ENCODE assay signal across 27 cellular contexts in the genomic region with DNA sequence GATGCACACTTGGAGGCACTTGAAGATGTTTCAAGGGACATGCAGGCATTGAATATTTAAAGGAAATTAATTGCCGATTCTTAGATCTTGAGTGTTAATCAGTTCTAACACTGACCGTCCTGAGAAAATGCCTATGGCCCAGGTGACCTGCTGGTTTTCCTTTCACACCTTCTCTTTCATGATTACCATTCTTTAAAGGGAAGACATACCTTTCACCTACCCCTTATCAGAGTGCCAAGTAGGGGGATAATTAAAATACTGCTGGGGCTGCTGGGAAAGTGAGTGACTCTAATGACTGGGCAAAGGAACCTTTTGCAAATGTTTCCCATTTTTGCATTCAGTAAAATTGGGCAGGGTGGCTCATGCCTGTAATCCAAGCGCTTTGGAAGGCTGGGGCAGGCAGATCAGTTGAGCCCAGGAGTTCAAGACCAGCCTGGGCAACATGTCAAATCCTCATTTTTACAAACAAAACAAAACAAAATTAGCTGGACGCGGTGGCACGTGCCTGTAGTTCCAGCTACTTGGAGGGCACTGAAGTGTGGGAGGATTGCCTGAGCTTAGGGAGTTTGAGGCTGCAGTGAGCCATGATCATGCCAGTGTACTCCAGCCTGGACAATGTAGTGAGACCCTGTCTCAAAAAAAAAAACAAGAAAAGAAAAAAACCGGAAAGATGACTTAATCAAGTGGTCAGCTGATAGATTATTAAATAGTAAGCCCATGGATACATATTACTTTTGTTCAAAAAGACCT. TPM values are rescaled to one million over a fixed set of nuclear protein-coding genes. Genes with fewer than 3 reads are reported as not detected.
DNase-seq lines count a peak whose midpoint lies in the region; ATAC-seq and TF ChIP-seq lines count a peak whose summit lies in the region.
"Had no signal": no experiment of that assay in that cellular context is flagged by ENCODE, and none has a peak within 500 bp of the region (broad histone marks: within the 10 kb centered on the region; RNA-seq: fewer than 3 reads in every experiment).

No MANE protein-coding gene starts in this region.

- peak overlapping the region in 1 of 4 donors; percentile 58 for H3K4me3 Mint-ChIP-seq in CD4-positive, CD25-positive, alpha-beta regulatory T cell
- H3K4me3 Mint-ChIP-seq in GM23338: no peak overlapping the region
- H3K4me3 Mint-ChIP-seq in activated naive CD8-positive, alpha-beta T cell treated with anti-CD3 and anti-CD28 coated beads, Interleukin-2, amount 10 ng/mL, durations not matched to agents 7 days and 5 days: no peak overlapping the region
- H3K4me3 Mint-ChIP-seq in CD14-positive monocyte: no peak overlapping the region
- H3K4me3 Mint-ChIP-seq: activated naive CD4-positive, alpha-beta T cell treated with anti-CD3 and anti-CD28 coated beads for 36 hours; natural killer cell had no signal

- ATAC-seq in CD4-positive, CD25-positive, alpha-beta regulatory T cell (ENCODE audit: low read depth in 2 of 2): no peak
- ATAC-seq in GM23338 (peak; percentile 24; the same call in 1 of the 3 replicates), mucosa of descending colon (peak; percentile 8), HG03280 (IDR thresholded peaks at IDR 0.05; ENCODE audit: unreplicated experiment) (no peak)
- ATAC-seq in activated naive CD8-positive, alpha-beta T cell treated with anti-CD3 and anti-CD28 coated beads, Interleukin-2, amount 10 ng/mL, durations not matched to agents 7 days and 5 days (ENCODE audit: low read depth): no peak
- ATAC-seq: heart right ventricle, natural killer cell had no signal

- peaks cover 31% of the 10 kb centered on the region for H3K4me1 ChIP-seq in CD4-positive, CD25-positive, alpha-beta regulatory T cell (ENCODE audit: control insufficient read depth, insufficient read depth, low read length, poor library complexity, severe bottlenecking)
- H3K4me1 ChIP-seq in GM23338 (ENCODE audit: insufficient read depth) (peaks cover 29% of the 10 kb centered on the region), mucosa of descending colon (ENCODE audit: low read depth) (peaks cover 6% of the 10 kb centered on the region)
- H3K4me1 ChIP-seq: Peyer's patch had no signal

- H3K36me3 ChIP-seq in CD4-positive, CD25-positive, alpha-beta regulatory T cell (ENCODE audit: control insufficient read depth, insufficient read depth, low read length): peaks cover 10% of the 10 kb centered on the region
- H3K36me3 ChIP-seq in GM23338 (ENCODE audit: insufficient read depth) (no peaks in the 10 kb centered on the region), mucosa of descending colon (ENCODE audit: low read depth) (no peaks in the 10 kb centered on the region)
- H3K36me3 ChIP-seq: Peyer's patch, thoracic aorta had no signal

- peak overlapping the region in 2 of 3 donors; percentile 0 to 73 for H3K27ac Mint-ChIP-seq in CD4-positive, CD25-positive, alpha-beta regulatory T cell
- H3K27ac Mint-ChIP-seq in GM23338: no peak overlapping the region
- peak overlapping the region; percentile 55 for H3K27ac Mint-ChIP-seq in activated naive CD8-positive, alpha-beta T cell treated with anti-CD3 and anti-CD28 coated beads, Interleukin-2, amount 10 ng/mL, durations not matched to agents 7 days and 5 days
- peak overlapping the region in 1 of 7 donors; percentile 60 for H3K27ac Mint-ChIP-seq in CD14-positive monocyte
- H3K27ac Mint-ChIP-seq: activated naive CD4-positive, alpha-beta T cell treated with anti-CD3 and anti-CD28 coated beads for 36 hours had no signal

- intact Hi-C loops in mucosa of descending colon (cut with DNase I, micrococcal nuclease) (no loop called here), CD14-positive monocyte (cut with micrococcal nuclease) (no loop called here)

- no peak for DNase-seq in CD4-positive, CD25-positive, alpha-beta regulatory T cell
- DNase-seq in GM23338 (ENCODE audit: low spot score) (no peak), mucosa of descending colon (no peak), NCI-H82 treated with DMSO at 0.1 percent for 48 hours (lab: John Stamatoyannopoulos, UW; ENCODE audit: unreplicated experiment) (no peak), CD14-positive monocyte (ENCODE audit: low spot score) (no peak)
- no peak for DNase-seq in activated naive CD8-positive, alpha-beta T cell treated with anti-CD3 and anti-CD28 coated beads, Interleukin-2, amount 10 ng/mL, durations not matched to agents 7 days and 5 days
- no peak for DNase-seq in effector CD4-positive, alpha-beta T cell
- DNase-seq: activated CD4-positive, CD25-positive, alpha-beta regulatory T cell treated with anti-CD3 and anti-CD28 coated beads, Interleukin-2, amount 50 U/mL, for 72 hours; activated CD8-positive, alpha-beta memory T cell treated with anti-CD3 and anti-CD28 coated beads for 24 hours; activated naive CD4-positive, alpha-beta T cell treated with anti-CD3 and anti-CD28 coated beads for 36 hours; activated T-cell treated with anti-CD3 and anti-CD28 coated beads, Interleukin-2, amount 50 U/mL, for 1 hour; C1 segment of cervical spinal cord; central memory CD4-positive, alpha-beta T cell; dorsolateral prefrontal cortex; heart right ventricle; Kasumi-1; mesenchymal stem cell; MV-4-11; natural killer cell; Peyer's patch; retina; SIG-M5; stimulated activated CD4-positive, alpha-beta T cell treated with anti-CD3 and anti-CD28 coated beads, Interleukin-4, amount 100 ng/mL, for 1 hour; stimulated activated naive CD4-positive, alpha-beta T cell had no signal

- H3K9me3 ChIP-seq in CD4-positive, CD25-positive, alpha-beta regulatory T cell (ENCODE audit: control insufficient read depth in 2 of 2, low read length in 2 of 2): no peaks in the 10 kb centered on the region
- no peaks in the 10 kb centered on the region for H3K9me3 ChIP-seq in mucosa of descending colon
- H3K9me3 ChIP-seq: heart right ventricle, Peyer's patch, thoracic aorta had no signal

- peaks cover 0 to 1% (median 0%) of the 10 kb centered on the region in 7 donors for H3K9me3 Mint-ChIP-seq in CD4-positive, CD25-positive, alpha-beta regulatory T cell
- H3K9me3 Mint-ChIP-seq in GM23338 (peaks cover 5% of the 10 kb centered on the region; the same call in 1 of the 3 replicates), CD14-positive monocyte (peaks cover 0 to 3% (median 0%) of the 10 kb centered on the region in 7 donors)
- no peaks in the 10 kb centered on the region for H3K9me3 Mint-ChIP-seq in activated naive CD8-positive, alpha-beta T cell treated with anti-CD3 and anti-CD28 coated beads, Interleukin-2, amount 10 ng/mL, durations not matched to agents 7 days and 5 days
- H3K9me3 Mint-ChIP-seq: natural killer cell had no signal

- no peak overlapping the region for H3K4me2 ChIP-seq in GM23338

- H4K20me1 ChIP-seq in GM23338 (replicated peaks; ENCODE audit: insufficient read depth): no peaks in the 10 kb centered on the region

- peaks cover 68% of the 10 kb centered on the region for H3K79me2 ChIP-seq in GM23338 (replicated peaks; ENCODE audit: insufficient read depth)

- no peaks in the 10 kb centered on the region for H3K27me3 Mint-ChIP-seq in CD4-positive, CD25-positive, alpha-beta regulatory T cell
- H3K27me3 Mint-ChIP-seq in GM23338 (ENCODE audit: insufficient read depth, low read depth, poor library complexity): peaks cover 7% of the 10 kb centered on the region
- H3K27me3 Mint-ChIP-seq in activated naive CD8-positive, alpha-beta T cell treated with anti-CD3 and anti-CD28 coated beads, Interleukin-2, amount 10 ng/mL, durations not matched to agents 7 days and 5 days: no peaks in the 10 kb centered on the region
- peaks cover 0 to 2% (median 0%) of the 10 kb centered on the region in 3 donors for H3K27me3 Mint-ChIP-seq in CD14-positive monocyte (ENCODE audit: low read depth in 3 of 3)

- peaks cover 56% of the 10 kb centered on the region for H3K36me3 Mint-ChIP-seq in CD4-positive, CD25-positive, alpha-beta regulatory T cell
- peaks cover 14% of the 10 kb centered on the region; the same call in 2 of the 3 replicates for H3K36me3 Mint-ChIP-seq in GM23338 (ENCODE audit: low read depth)
- H3K36me3 Mint-ChIP-seq in activated naive CD8-positive, alpha-beta T cell treated with anti-CD3 and anti-CD28 coated beads, Interleukin-2, amount 10 ng/mL, durations not matched to agents 7 days and 5 days: peaks cover 51% of the 10 kb centered on the region
- peaks cover 37 to 57% of the 10 kb centered on the region in 2 donors for H3K36me3 Mint-ChIP-seq in CD14-positive monocyte
- H3K36me3 Mint-ChIP-seq: natural killer cell had no signal

- H3K9me2 ChIP-seq in GM23338 (ENCODE audit: insufficient read depth): no peaks in the 10 kb centered on the region

- H3F3A ChIP-seq in GM23338 (replicated peaks; ENCODE audit: low read depth): no peaks in the 10 kb centered on the region; the same call in 1 of the 2 replicates

- no peak overlapping the region for H3K4me3 ChIP-seq in CD4-positive, CD25-positive, alpha-beta regulatory T cell (ENCODE audit: low read depth, low read length)
- no peak overlapping the region for H3K4me3 ChIP-seq in GM23338
- no peak overlapping the region for H3K4me3 ChIP-seq in mucosa of descending colon
- H3K4me3 ChIP-seq: dorsolateral prefrontal cortex, heart right ventricle, Peyer's patch, thoracic aorta had no signal

- H3K27ac ChIP-seq in CD4-positive, CD25-positive, alpha-beta regulatory T cell (ENCODE audit: insufficient read depth, low read length, poor library complexity, severe bottlenecking): no peak overlapping the region
- no peak overlapping the region for H3K27ac ChIP-seq in GM23338 (ENCODE audit: low read depth)
- H3K27ac ChIP-seq: dorsolateral prefrontal cortex, epithelial cell of prostate, heart right ventricle, Peyer's patch, thoracic aorta had no signal

- peaks cover 42 to 95% (median 67%) of the 10 kb centered on the region in 4 donors for H3K4me1 Mint-ChIP-seq in CD4-positive, CD25-positive, alpha-beta regulatory T cell
- H3K4me1 Mint-ChIP-seq in GM23338 (peaks cover 29% of the 10 kb centered on the region), CD14-positive monocyte (peaks cover 37% of the 10 kb centered on the region)
- H3K4me1 Mint-ChIP-seq in activated naive CD8-positive, alpha-beta T cell treated with anti-CD3 and anti-CD28 coated beads, Interleukin-2, amount 10 ng/mL, durations not matched to agents 7 days and 5 days: peaks cover 33% of the 10 kb centered on the region

- TF ChIP-seq CTCF in GM23338 (conservative IDR thresholded peaks at IDR 0.05; ENCODE audit: low read depth in 2 of 2): no peak
- TF ChIP-seq CTCF in mucosa of descending colon (IDR thresholded peaks at IDR 0.05): no peak
- TF ChIP-seq CTCF in CD14-positive monocyte (IDR thresholded peaks at IDR 0.05): no peak

- no peak overlapping the region for H2AFZ ChIP-seq in GM23338

- no peaks in the 10 kb centered on the region for H3K27me3 ChIP-seq in CD4-positive, CD25-positive, alpha-beta regulatory T cell (ENCODE audit: control insufficient read depth, insufficient read depth, low read length)
- no peaks in the 10 kb centered on the region for H3K27me3 ChIP-seq in GM23338 (ENCODE audit: insufficient read depth)
- H3K27me3 ChIP-seq: dorsolateral prefrontal cortex, heart right ventricle, Peyer's patch had no signal

- POLR2A ChIA-PET in activated naive CD8-positive, alpha-beta T cell treated with anti-CD3 and anti-CD28 coated beads, Interleukin-2, amount 10 ng/mL, durations not matched to agents 7 days and 5 days (lab: Charles Lee): interaction anchor here (1.0 kb wide), 1 partner anchor 13 kb away, joined by 3 read pairs; no protein-coding TSS in a partner anchor

RNA-seq across cellular contexts. Expression of a gene that starts 44.3 kb away (rescaled TPM):
- total RNA-seq in CD4-positive, CD25-positive, alpha-beta regulatory T cell: 86.4 TPM
- polyA plus RNA-seq in CD4-positive, CD25-positive, alpha-beta regulatory T cell: 10 to 100 TPM; 35.5 to 48.4 (median 40.1) TPM
- 32.2 and 35.0 TPM in 2 replicates for total RNA-seq in GM23338 (2014; rRNA removed; shearing (Covaris generic))
- 11.1 TPM in 2 replicates for polyA plus RNA-seq in GM23338 (2016; fragmentation: Nextera tagmentation; extraction: Ambion mirVana)
- 10 to 100 TPM; 51.8 to 57.2 TPM for total RNA-seq in activated naive CD8-positive, alpha-beta T cell treated with anti-CD3 and anti-CD28 coated beads, Interleukin-2, amount 10 ng/mL, durations not matched to agents 7 days and 5 days
- 1 to 10 TPM; 5.9 to 9.8 (median 6.7) TPM for total RNA-seq in mucosa of descending colon
- polyA plus RNA-seq in CD14-positive monocyte: 10 to 100 TPM; 11.2 to 26.0 TPM

Comparison
In these comparisons a context has a peak if more than half of its experiments do, and no peak if none do; other contexts are left out.
1. ATAC-seq: peak in GM23338 (single experiment) and mucosa of descending colon (single experiment); none in CD4-positive, CD25-positive, alpha-beta regulatory T cell (0 of 2), activated naive CD8-positive, alpha-beta T cell treated with anti-CD3 and anti-CD28 coated beads, Interleukin-2, amount 10 ng/mL, durations not matched to agents 7 days and 5 days (single experiment) and HG03280 (single experiment).